Comparison of ENCODE assay signal across 3 cellular contexts in genomic region chr22:40463017-40463631, GRCh38.
TF ChIP-seq lines count a peak whose summit lies in the region.

No MANE protein-coding gene starts in this region.

TF ChIP-seq in liver, 16 proteins besides CTCF, POLR2A, EP300 and RAD21 (continued from another document):
- TF ChIP-seq REST (IDR thresholded peaks at IDR 0.05) (no peak), RXRA (IDR thresholded peaks at IDR 0.05) (no peak), HNF4A (conservative IDR thresholded peaks at IDR 0.05) (no peak), ZBTB33 (IDR thresholded peaks at IDR 0.05) (no peak), YY1 (IDR thresholded peaks at IDR 0.05) (no peak)
TF ChIP-seq in liver: peak in this region for 0.

TF ChIP-seq in HepG2, 621 proteins besides CTCF, POLR2A, EP300 and RAD21 (continued from another document):
- TF ChIP-seq MLXIP (CRISPR knock-in tag; IDR thresholded peaks at IDR 0.05; ENCODE audit: borderline replicate concordance) (no peak), PHB2 (IDR thresholded peaks at IDR 0.05; ENCODE audit: partially characterized antibody) (no peak), EED (CRISPR knock-in tag; IDR thresholded peaks at IDR 0.05) (no peak)

TF ChIP-seq in WTC11, 78 proteins besides CTCF, POLR2A, EP300 and RAD21 (continued from another document):
- no peak for TF ChIP-seq GRHL2 (CRISPR knock-in tag; IDR thresholded peaks at IDR 0.05; ENCODE audit: insufficient replicate concordance, severe bottlenecking)
